Comparison of ENCODE assay signal across 25 cellular contexts in genomic region chr13:104004572-104004971, GRCh38.
DNase-seq lines count a peak whose midpoint lies in the region; ATAC-seq and TF ChIP-seq lines count a peak whose summit lies in the region.
"Had no signal": no experiment of that assay in that cellular context is flagged by ENCODE, and none has a peak within 500 bp of the region (broad histone marks: within the 10 kb centered on the region; RNA-seq: fewer than 3 reads in every experiment).

No MANE protein-coding gene starts in this region.

- peaks cover 3% of the 10 kb centered on the region for H3K9me3 Mint-ChIP-seq in mesothelial cell of epicardium
- H3K9me3 Mint-ChIP-seq in endodermal cell, result no peaks in the 10 kb centered on the region
- no peaks in the 10 kb centered on the region for H3K9me3 Mint-ChIP-seq in activated T-cell treated with anti-CD3 and anti-CD28 coated beads, Interleukin-2, amount 50 U/mL, for 4 hours
- no peaks in the 10 kb centered on the region for H3K9me3 Mint-ChIP-seq in progenitor cell of endocrine pancreas (ENCODE audit: low read depth)
- H3K9me3 Mint-ChIP-seq in stimulated activated naive CD8-positive, alpha-beta T cell treated with anti-CD3 and anti-CD28 coated beads, Interleukin-15, amount 100 ng/mL, for 72 hours, result no peaks in the 10 kb centered on the region
- H3K9me3 Mint-ChIP-seq: CD4-positive, alpha-beta T cell; GM23338; H9 had no signal

- no peak overlapping the region for H3K9ac ChIP-seq in endodermal cell (ENCODE audit: extremely low read depth, low read length, poor library complexity, severe bottlenecking)
- H3K9ac ChIP-seq: BLaER1 treated with 17β-estradiol and CSF1 and Interleukin-3, amounts not matched to agents 10 nM and 100 nM had no signal

- H2AFZ ChIP-seq in PC-9, result 0 out of 2 replicates have a peak overlapping the region, but pooled peaks have one; percentile 25
- H2AFZ ChIP-seq: GM23338 had no signal

- ATAC-seq in activated T-cell treated with anti-CD3 and anti-CD28 coated beads, Interleukin-2, amount 50 U/mL, for 4 hours, result no peak
- ATAC-seq in stimulated activated naive CD8-positive, alpha-beta T cell treated with anti-CD3 and anti-CD28 coated beads, Interleukin-15, amount 100 ng/mL, for 72 hours, result no peak
- ATAC-seq: A549, GM12878, GM23338, HCT116 had no signal

- H3F3A ChIP-seq in PC-9 (ENCODE audit: insufficient read depth, low read depth), result no peaks in the 10 kb centered on the region

- POLR2A ChIA-PET in PC-9 (lab: Charles Lee; ENCODE audit: unreplicated experiment), result no interaction called here

- H3K4me3 ChIP-seq in PC-9 (no peak overlapping the region), epithelial cell of esophagus (ENCODE audit: low read length) (no peak overlapping the region), endodermal cell (ENCODE audit: low read length) (no peak overlapping the region)
- H3K4me3 ChIP-seq: A549; BLaER1 treated with 17β-estradiol and CSF1 and Interleukin-3, amounts not matched to agents 10 nM and 100 nM; GM12878; GM23338 had no signal

- H3K79me2 ChIP-seq in PC-9 (ENCODE audit: low read depth), result no peaks in the 10 kb centered on the region

- no peaks in the 10 kb centered on the region for H4K20me1 ChIP-seq in PC-9 (ENCODE audit: insufficient read depth)
- H4K20me1 ChIP-seq: BLaER1 treated with 17β-estradiol and CSF1 and Interleukin-3, amounts not matched to agents 10 nM and 100 nM had no signal

- H3K4me3 Mint-ChIP-seq in mesothelial cell of epicardium (no peak overlapping the region), endodermal cell (no peak overlapping the region), progenitor cell of endocrine pancreas (ENCODE audit: low read depth) (no peak overlapping the region)
- H3K4me3 Mint-ChIP-seq in activated T-cell treated with anti-CD3 and anti-CD28 coated beads, Interleukin-2, amount 50 U/mL, for 4 hours, result no peak overlapping the region
- H3K4me3 Mint-ChIP-seq in stimulated activated naive CD8-positive, alpha-beta T cell treated with anti-CD3 and anti-CD28 coated beads, Interleukin-15, amount 100 ng/mL, for 72 hours, result no peak overlapping the region
- H3K4me3 Mint-ChIP-seq: CD14-positive monocyte; CD4-positive, alpha-beta T cell; CD8-positive, alpha-beta memory T cell; GM23338; H9 had no signal

- H3K36me3 ChIP-seq in PC-9 (ENCODE audit: low read depth) (no peaks in the 10 kb centered on the region), endodermal cell (ENCODE audit: control insufficient read depth, insufficient read depth, low read length) (no peaks in the 10 kb centered on the region)
- H3K36me3 ChIP-seq: BE2C; BLaER1 treated with 17β-estradiol and CSF1 and Interleukin-3, amounts not matched to agents 10 nM and 100 nM had no signal

- intact Hi-C loops in PC-9 (cut with micrococcal nuclease; ENCODE audit: unreplicated experiment), result no loop called here

- TF ChIP-seq CTCF in PC-9 (conservative IDR thresholded peaks at IDR 0.05), result no peak
- TF ChIP-seq CTCF in VCaP (conservative IDR thresholded peaks at IDR 0.05), result no peak
- no peak for TF ChIP-seq CTCF in epithelial cell of esophagus (IDR thresholded peaks at IDR 0.05; ENCODE audit: insufficient read depth, low read depth, low read length, missing control alignments)
- TF ChIP-seq CTCF in mesothelial cell of epicardium (IDR thresholded peaks at IDR 0.05; ENCODE audit: unreplicated experiment), result no peak
- no peak for TF ChIP-seq CTCF in endodermal cell (conservative IDR thresholded peaks at IDR 0.05)
- TF ChIP-seq CTCF in progenitor cell of endocrine pancreas (IDR thresholded peaks at IDR 0.05; ENCODE audit: unreplicated experiment), result no peak

- CTCF ChIA-PET in PC-9 (lab: Charles Lee), result no interaction called here

- H3K27ac Mint-ChIP-seq in mesothelial cell of epicardium, result peak overlapping the region; percentile 94
- H3K27ac Mint-ChIP-seq in endodermal cell, result no peak overlapping the region
- no peak overlapping the region for H3K27ac Mint-ChIP-seq in progenitor cell of endocrine pancreas
- no peak overlapping the region for H3K27ac Mint-ChIP-seq in stimulated activated naive CD8-positive, alpha-beta T cell treated with anti-CD3 and anti-CD28 coated beads, Interleukin-15, amount 100 ng/mL, for 72 hours
- H3K27ac Mint-ChIP-seq: CD14-positive monocyte; CD4-positive, alpha-beta T cell; CD8-positive, alpha-beta memory T cell; GM23338; H9 had no signal

- no peaks in the 10 kb centered on the region for H3K4me1 ChIP-seq in PC-9 (replicated peaks; ENCODE audit: insufficient read depth)
- no peaks in the 10 kb centered on the region for H3K4me1 ChIP-seq in endodermal cell (ENCODE audit: control insufficient read depth, insufficient read depth, low read length)
- H3K4me1 ChIP-seq: A549 had no signal

- H3K27me3 ChIP-seq in PC-9 (ENCODE audit: insufficient read depth, low read depth) (no peaks in the 10 kb centered on the region), endodermal cell (ENCODE audit: control insufficient read depth, insufficient read depth, low read length, poor library complexity, severe bottlenecking) (no peaks in the 10 kb centered on the region)
- H3K27me3 ChIP-seq: BE2C; BLaER1 treated with 17β-estradiol and CSF1 and Interleukin-3, amounts not matched to agents 10 nM and 100 nM had no signal

- H3K9me2 ChIP-seq in PC-9 (ENCODE audit: insufficient read depth), result no peaks in the 10 kb centered on the region

- DNase-seq in PC-9 (no peak), epithelial cell of esophagus (ENCODE audit: low read depth) (peak; percentile 74), mesothelial cell of epicardium (ENCODE audit: low spot score in 2 of 2, unreplicated experiment in 2 of 2) (no peak), endodermal cell (no peak), progenitor cell of endocrine pancreas (ENCODE audit: low spot score, unreplicated experiment) (no peak)
- no peak for DNase-seq in activated T-cell treated with anti-CD3 and anti-CD28 coated beads, Interleukin-2, amount 50 U/mL, for 4 hours
- no peak for DNase-seq in stimulated activated naive CD8-positive, alpha-beta T cell treated with anti-CD3 and anti-CD28 coated beads, Interleukin-15, amount 100 ng/mL, for 72 hours
- DNase-seq: 8988T; ACHN; AML-193; BE2C; CD4-positive, alpha-beta T cell; CD8-positive, alpha-beta memory T cell; DMS 273 treated with DMSO at 0.1 percent for 48 hours; DMS79; EL; GDM1; H9 had no signal

- H3K9me3 ChIP-seq in PC-9 (ENCODE audit: insufficient read depth, low read depth) (no peaks in the 10 kb centered on the region; the same call in 1 of the 2 replicates), endodermal cell (ENCODE audit: control insufficient read depth, low read length) (no peaks in the 10 kb centered on the region)
- H3K9me3 ChIP-seq: A549; BE2C; BLaER1 treated with 17β-estradiol and CSF1 and Interleukin-3, amounts not matched to agents 10 nM and 100 nM had no signal

- H3K4me2 ChIP-seq in PC-9, result no peak overlapping the region
- H3K4me2 ChIP-seq: A549; BLaER1 treated with 17β-estradiol and CSF1 and Interleukin-3, amounts not matched to agents 10 nM and 100 nM; GM23338 had no signal

- no TSS peak for BruUV-seq in PC-9 (replicated peaks; lab: Mats Ljungman, UMichigan)

- WGBS in endodermal cell (ENCODE audit: insufficient coverage in 1 of 2, insufficient read length in 1 of 2), 2 experiments, result no CpG with 5 or more reads among the region's 1 CpG

- H3K27ac ChIP-seq in PC-9 (no peak overlapping the region), VCaP (peak overlapping the region; percentile 85; the same call in 1 of the 2 replicates), endodermal cell (ENCODE audit: low read depth, low read length) (no peak overlapping the region)
- H3K27ac ChIP-seq: A549; BLaER1 treated with 17β-estradiol and CSF1 and Interleukin-3, amounts not matched to agents 10 nM and 100 nM had no signal

- H3K27me3 Mint-ChIP-seq in mesothelial cell of epicardium (ENCODE audit: low read depth) (no peaks in the 10 kb centered on the region), endodermal cell (ENCODE audit: insufficient read depth) (no peaks in the 10 kb centered on the region), progenitor cell of endocrine pancreas (no peaks in the 10 kb centered on the region)
- no peaks in the 10 kb centered on the region for H3K27me3 Mint-ChIP-seq in activated T-cell treated with anti-CD3 and anti-CD28 coated beads, Interleukin-2, amount 50 U/mL, for 4 hours (ENCODE audit: low read depth)
- no peaks in the 10 kb centered on the region for H3K27me3 Mint-ChIP-seq in stimulated activated naive CD8-positive, alpha-beta T cell treated with anti-CD3 and anti-CD28 coated beads, Interleukin-15, amount 100 ng/mL, for 72 hours
- H3K27me3 Mint-ChIP-seq: CD4-positive, alpha-beta T cell; CD8-positive, alpha-beta memory T cell had no signal

- H3K36me3 Mint-ChIP-seq in mesothelial cell of epicardium (peaks cover 2% of the 10 kb centered on the region), endodermal cell (ENCODE audit: low read depth) (no peaks in the 10 kb centered on the region), progenitor cell of endocrine pancreas (ENCODE audit: insufficient read depth) (no peaks in the 10 kb centered on the region)
- no peaks in the 10 kb centered on the region for H3K36me3 Mint-ChIP-seq in activated T-cell treated with anti-CD3 and anti-CD28 coated beads, Interleukin-2, amount 50 U/mL, for 4 hours (ENCODE audit: insufficient read depth)
- H3K36me3 Mint-ChIP-seq: CD14-positive monocyte; CD8-positive, alpha-beta memory T cell had no signal

- H3K4me1 Mint-ChIP-seq in mesothelial cell of epicardium, result peaks cover 47% of the 10 kb centered on the region
- no peaks in the 10 kb centered on the region for H3K4me1 Mint-ChIP-seq in endodermal cell
- H3K4me1 Mint-ChIP-seq in activated T-cell treated with anti-CD3 and anti-CD28 coated beads, Interleukin-2, amount 50 U/mL, for 4 hours (ENCODE audit: low read depth), result no peaks in the 10 kb centered on the region
- H3K4me1 Mint-ChIP-seq in progenitor cell of endocrine pancreas (ENCODE audit: low read depth), result peaks cover 11% of the 10 kb centered on the region
- no peaks in the 10 kb centered on the region for H3K4me1 Mint-ChIP-seq in stimulated activated naive CD8-positive, alpha-beta T cell treated with anti-CD3 and anti-CD28 coated beads, Interleukin-15, amount 100 ng/mL, for 72 hours
- H3K4me1 Mint-ChIP-seq: CD14-positive monocyte; CD8-positive, alpha-beta memory T cell; GM23338; H9 had no signal
